Comparison of ENCODE assay signal across 29 cellular contexts in the genomic region with DNA sequence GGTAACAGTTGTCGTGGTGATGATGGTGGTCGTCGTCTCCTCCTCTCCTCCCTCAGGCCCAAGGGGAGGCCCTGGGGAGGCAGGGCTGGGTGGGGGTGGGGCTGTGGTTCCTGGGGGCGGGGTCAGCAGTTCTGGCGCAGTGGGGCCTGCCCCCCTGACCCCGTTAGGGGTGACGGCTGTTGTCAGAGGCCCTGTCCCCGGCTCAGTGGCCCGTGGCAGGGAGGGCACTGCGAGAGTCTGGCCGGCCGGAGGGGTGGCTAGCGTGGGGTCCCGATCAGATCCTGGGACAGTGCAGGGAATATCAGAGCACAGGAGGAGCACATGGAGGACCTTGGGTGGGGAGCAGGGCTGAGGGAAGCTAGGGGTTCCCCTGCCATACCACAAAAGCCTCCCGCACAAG. TPM values are rescaled to one million over a fixed set of nuclear protein-coding genes. Genes with fewer than 3 reads are reported as not detected.
"Had no signal": no experiment of that assay in that cellular context is flagged by ENCODE, and none has a peak within 500 bp of the region (broad histone marks: within the 10 kb centered on the region; RNA-seq: fewer than 3 reads in every experiment).

No MANE protein-coding gene starts in this region.

- DNase-seq: activated B cell treated with CpG ODN at 0.5 μM for 24 hours; activated CD4-positive, alpha-beta memory T cell treated with anti-CD3 and anti-CD28 coated beads for 36 hours; activated CD4-positive, alpha-beta T cell treated with anti-CD3 and anti-CD28 coated beads, Interleukin-2, amount 10 ng/mL, durations not matched to agents 24 days and 14 days; activated CD8-positive, alpha-beta memory T cell treated with anti-CD3 and anti-CD28 coated beads, Interleukin-2, amount 10 ng/mL, durations not matched to agents 7 days and 5 days; activated CD8-positive, alpha-beta memory T cell treated with anti-CD3 and anti-CD28 coated beads, Interleukin-2, amount 50 U/mL, for 48 hours; activated CD8-positive, alpha-beta T cell treated with anti-CD3 and anti-CD28 coated beads, Interleukin-2, amount 10 ng/mL, durations not matched to agents 7 days and 5 days; activated gamma-delta T cell; activated naive CD4-positive, alpha-beta T cell; activated naive CD4-positive, alpha-beta T cell treated with anti-CD3 and anti-CD28 coated beads, Interleukin-2, amount 10 ng/mL, durations not matched to agents 7 days and 5 days; activated naive CD8-positive, alpha-beta T cell treated with anti-CD3 and anti-CD28 coated beads, Interleukin-2, amount 10 ng/mL, durations not matched to agents 7 days and 5 days; activated T-cell treated with anti-CD3 and anti-CD28 coated beads for 4 hours; activated T-cell treated with anti-CD3 and anti-CD28 coated beads, Interleukin-2, amount 50 U/mL, for 24 hours; activated T-cell treated with anti-CD3 and anti-CD28 coated beads, Interleukin-2, amount 50 U/mL, for 72 hours; caudate nucleus; cortex of kidney; dermis blood vessel endothelial cell; effector CD8-positive, alpha-beta T cell; esophagus squamous epithelium; foreskin melanocyte; head of caudate nucleus; T-helper 1 cell; T-helper 17 cell; T1000; WERI-Rb-1 had no signal

- H3K9me3 Mint-ChIP-seq: activated B cell treated with CpG ODN at 0.5 μM for 24 hours; activated CD4-positive, alpha-beta memory T cell treated with anti-CD3 and anti-CD28 coated beads for 36 hours; activated CD4-positive, alpha-beta T cell treated with anti-CD3 and anti-CD28 coated beads, Interleukin-2, amount 10 ng/mL, durations not matched to agents 24 days and 14 days; activated naive CD4-positive, alpha-beta T cell treated with anti-CD3 and anti-CD28 coated beads, Interleukin-2, amount 10 ng/mL, durations not matched to agents 7 days and 5 days; activated naive CD4-positive, alpha-beta T cell treated with anti-CD3 and anti-CD28 coated beads, Interleukin-2, amount 50 U/mL, for 72 hours; activated naive CD8-positive, alpha-beta T cell treated with anti-CD3 and anti-CD28 coated beads, Interleukin-2, amount 10 ng/mL, durations not matched to agents 7 days and 5 days; activated T-cell treated with anti-CD3 and anti-CD28 coated beads, Interleukin-2, amount 50 U/mL, for 24 hours; activated T-cell treated with anti-CD3 and anti-CD28 coated beads, Interleukin-2, amount 50 U/mL, for 72 hours; T-helper 2 cell treated with Interferon-gamma antibody and Interleukin-4, amounts not matched to agents 5 μg/mL and 100 μg/mL, for 36 hours had no signal

- H3K27ac Mint-ChIP-seq: activated B cell treated with CpG ODN at 0.5 μM for 24 hours; activated CD4-positive, alpha-beta memory T cell treated with anti-CD3 and anti-CD28 coated beads for 36 hours; activated CD4-positive, alpha-beta T cell treated with anti-CD3 and anti-CD28 coated beads, Interleukin-2, amount 10 ng/mL, durations not matched to agents 24 days and 14 days; activated CD8-positive, alpha-beta memory T cell treated with anti-CD3 and anti-CD28 coated beads, Interleukin-2, amount 10 ng/mL, durations not matched to agents 7 days and 5 days; activated CD8-positive, alpha-beta T cell treated with anti-CD3 and anti-CD28 coated beads, Interleukin-2, amount 10 ng/mL, durations not matched to agents 7 days and 5 days; activated naive CD4-positive, alpha-beta T cell treated with anti-CD3 and anti-CD28 coated beads, Interleukin-2, amount 10 ng/mL, durations not matched to agents 7 days and 5 days; activated naive CD4-positive, alpha-beta T cell treated with anti-CD3 and anti-CD28 coated beads, Interleukin-2, amount 50 U/mL, for 72 hours; activated naive CD8-positive, alpha-beta T cell treated with anti-CD3 and anti-CD28 coated beads, Interleukin-2, amount 10 ng/mL, durations not matched to agents 7 days and 5 days; activated T-cell treated with anti-CD3 and anti-CD28 coated beads, Interleukin-2, amount 50 U/mL, for 24 hours; activated T-cell treated with anti-CD3 and anti-CD28 coated beads, Interleukin-2, amount 50 U/mL, for 72 hours; T-helper 17 cell; T-helper 2 cell treated with Interferon-gamma antibody and Interleukin-4, amounts not matched to agents 5 μg/mL and 100 μg/mL, for 36 hours had no signal

- H3K27ac ChIP-seq: ascending aorta, epithelial cell of prostate, esophagus squamous epithelium, gastroesophageal sphincter, WERI-Rb-1 had no signal

- H3K36me3 ChIP-seq: ascending aorta, esophagus squamous epithelium, gastroesophageal sphincter had no signal

- H3K36me3 Mint-ChIP-seq: activated CD4-positive, alpha-beta memory T cell treated with anti-CD3 and anti-CD28 coated beads for 36 hours; activated CD8-positive, alpha-beta memory T cell treated with anti-CD3 and anti-CD28 coated beads, Interleukin-2, amount 10 ng/mL, durations not matched to agents 7 days and 5 days; activated naive CD4-positive, alpha-beta T cell treated with anti-CD3 and anti-CD28 coated beads, Interleukin-2, amount 10 ng/mL, durations not matched to agents 7 days and 5 days; activated naive CD4-positive, alpha-beta T cell treated with anti-CD3 and anti-CD28 coated beads, Interleukin-2, amount 50 U/mL, for 72 hours; activated naive CD8-positive, alpha-beta T cell treated with anti-CD3 and anti-CD28 coated beads, Interleukin-2, amount 10 ng/mL, durations not matched to agents 7 days and 5 days had no signal

- H3K4me3 ChIP-seq: ascending aorta, esophagus squamous epithelium, gastroesophageal sphincter had no signal

- H3K4me3 Mint-ChIP-seq: activated B cell treated with CpG ODN at 0.5 μM for 24 hours; activated CD4-positive, alpha-beta memory T cell treated with anti-CD3 and anti-CD28 coated beads for 36 hours; activated CD4-positive, alpha-beta T cell treated with anti-CD3 and anti-CD28 coated beads, Interleukin-2, amount 10 ng/mL, durations not matched to agents 24 days and 14 days; activated CD8-positive, alpha-beta memory T cell treated with anti-CD3 and anti-CD28 coated beads, Interleukin-2, amount 10 ng/mL, durations not matched to agents 7 days and 5 days; activated CD8-positive, alpha-beta T cell treated with anti-CD3 and anti-CD28 coated beads, Interleukin-2, amount 10 ng/mL, durations not matched to agents 7 days and 5 days; activated naive CD4-positive, alpha-beta T cell treated with anti-CD3 and anti-CD28 coated beads, Interleukin-2, amount 10 ng/mL, durations not matched to agents 7 days and 5 days; activated naive CD8-positive, alpha-beta T cell treated with anti-CD3 and anti-CD28 coated beads, Interleukin-2, amount 10 ng/mL, durations not matched to agents 7 days and 5 days; activated T-cell treated with anti-CD3 and anti-CD28 coated beads, Interleukin-2, amount 50 U/mL, for 24 hours; activated T-cell treated with anti-CD3 and anti-CD28 coated beads, Interleukin-2, amount 50 U/mL, for 72 hours; T-helper 17 cell; T-helper 2 cell treated with Interferon-gamma antibody and Interleukin-4, amounts not matched to agents 5 μg/mL and 100 μg/mL, for 36 hours had no signal

- H3K9me3 ChIP-seq: ascending aorta, esophagus squamous epithelium, gastroesophageal sphincter had no signal

RNA-seq across cellular contexts. Expression of a gene that starts 2.5 kb away (rescaled TPM):
- total RNA-seq: activated B cell treated with CpG ODN at 0.5 μM for 24 hours; activated CD8-positive, alpha-beta T cell treated with anti-CD3 and anti-CD28 coated beads, Interleukin-2, amount 10 ng/mL, durations not matched to agents 7 days and 5 days; activated naive CD8-positive, alpha-beta T cell treated with anti-CD3 and anti-CD28 coated beads, Interleukin-2, amount 10 ng/mL, durations not matched to agents 7 days and 5 days; T-helper 17 cell had no signal

RNA-seq across cellular contexts. Expression of a gene that starts 3.4 kb away (rescaled TPM):
- total RNA-seq: activated B cell treated with CpG ODN at 0.5 μM for 24 hours, ascending aorta, dermis blood vessel endothelial cell, T-helper 17 cell had no signal
